ENCODE assay signal across 17 cellular contexts in the genomic region with DNA sequence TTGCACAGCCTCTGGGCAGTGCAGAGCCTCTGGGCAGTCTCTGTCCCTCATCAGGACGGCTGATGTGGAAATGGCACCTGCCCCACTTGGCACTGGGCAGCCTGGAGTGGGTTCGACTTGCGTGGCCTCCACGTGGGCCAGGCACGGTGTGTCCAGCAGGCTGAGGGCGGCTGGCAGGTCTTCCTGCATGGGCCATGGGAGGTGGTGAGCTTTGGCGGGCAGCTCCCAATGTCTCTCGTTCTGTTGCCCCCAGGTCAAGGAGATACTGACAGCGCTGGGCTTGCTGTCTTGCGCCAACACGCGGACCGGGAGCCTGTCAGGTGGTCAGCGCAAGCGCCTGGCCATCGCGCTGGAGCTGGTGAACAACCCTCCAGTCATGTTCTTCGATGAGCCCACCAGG. TPM values are rescaled to one million over a fixed set of nuclear protein-coding genes. Genes with fewer than 3 reads are reported as not detected.
DNase-seq lines count a peak whose midpoint lies in the region; ATAC-seq and TF ChIP-seq lines count a peak whose summit lies in the region.
"Had no signal": no experiment of that assay in that cellular context is flagged by ENCODE, and none has a peak within 500 bp of the region (broad histone marks: within the 10 kb centered on the region; RNA-seq: fewer than 3 reads in every experiment).

No MANE protein-coding gene starts in this region.

- POLR2A ChIA-PET in CD4-positive, alpha-beta T cell (lab: Charles Lee), result no interaction called here

- H2AK5ac ChIP-seq in neuronal stem cell (ENCODE audit: low read depth, low read length), result peak overlapping the region; percentile 63

- H3K27ac Mint-ChIP-seq in CD4-positive, alpha-beta T cell, result no peak overlapping the region
- H3K27ac Mint-ChIP-seq: CD8-positive, alpha-beta T cell had no signal

- no peaks in the 10 kb centered on the region for H3K9me3 ChIP-seq in CD4-positive, alpha-beta T cell (ENCODE audit: control insufficient read depth, low read length)
- H3K9me3 ChIP-seq in neuronal stem cell (replicated peaks in 1 of 2; ENCODE audit: control insufficient read depth in 2 of 2, insufficient read depth in 1 of 2, low read depth in 1 of 2, low read length in 2 of 2), result no peaks in the 10 kb centered on the region
- H3K9me3 ChIP-seq: Caco-2 had no signal

- H3K4me1 Mint-ChIP-seq in CD4-positive, alpha-beta T cell (ENCODE audit: low read depth), result no peaks in the 10 kb centered on the region

- H3K23ac ChIP-seq in neuronal stem cell (ENCODE audit: low read depth, low read length, poor library complexity), result peak overlapping the region; percentile 67

- H2BK15ac ChIP-seq in neuronal stem cell (ENCODE audit: low read length), result no peak overlapping the region

- no peak overlapping the region for H2BK5ac ChIP-seq in neuronal stem cell (ENCODE audit: low read length)

- peak overlapping the region; percentile 15 for H3K4me3 Mint-ChIP-seq in CD4-positive, alpha-beta T cell
- H3K4me3 Mint-ChIP-seq: CD14-positive monocyte; CD8-positive, alpha-beta T cell had no signal

- peak overlapping the region; percentile 50 for H2BK12ac ChIP-seq in neuronal stem cell (ENCODE audit: low read length)

- TF ChIP-seq CTCF in CD4-positive, alpha-beta T cell (IDR thresholded peaks at IDR 0.05), result no peak

- intact Hi-C loops in CD4-positive, alpha-beta T cell (cut with DNase I, micrococcal nuclease), result no loop called here

- no peaks in the 10 kb centered on the region for H3K27me3 Mint-ChIP-seq in CD4-positive, alpha-beta T cell

- peaks cover 0 to 2% of the 10 kb centered on the region in 2 donors for H3K36me3 ChIP-seq in neuronal stem cell (replicated peaks in 1 of 2; ENCODE audit: control insufficient read depth in 2 of 2, insufficient read depth in 2 of 2, low read length in 2 of 2)

- no peaks in the 10 kb centered on the region for H3K27me3 ChIP-seq in CD4-positive, alpha-beta T cell (ENCODE audit: control insufficient read depth, insufficient read depth, low read length)
- H3K27me3 ChIP-seq in neuronal stem cell (ENCODE audit: control insufficient read depth in 3 of 3, insufficient read depth in 3 of 3, low read depth in 1 of 3, low read length in 3 of 3), result no peaks in the 10 kb centered on the region

- ATAC-seq in CD4-positive, alpha-beta T cell (ENCODE audit: poor library complexity), result no peak
- peak; percentile 14 for ATAC-seq in left lobe of liver
- ATAC-seq: CD8-positive, alpha-beta T cell had no signal

- no peak overlapping the region for H3K9ac ChIP-seq in neuronal stem cell (ENCODE audit: low read depth, low read length, poor library complexity)
- H3K9ac ChIP-seq: GM23248 had no signal

- H4K91ac ChIP-seq in neuronal stem cell (ENCODE audit: low read depth, low read length, poor library complexity), result peak overlapping the region; percentile 90

- H3K9me3 Mint-ChIP-seq in CD4-positive, alpha-beta T cell, result no peaks in the 10 kb centered on the region
- H3K9me3 Mint-ChIP-seq: CD14-positive monocyte; CD8-positive, alpha-beta T cell had no signal

- DNase-seq in CD4-positive, alpha-beta T cell, result no peak
- DNase-seq in left lobe of liver (ENCODE audit: low spot score) (no peak), neuronal stem cell (ENCODE audit: low spot score) (no peak), mesenteric fat pad (ENCODE audit: low spot score) (no peak), iPS-NIHi11 (ENCODE audit: low spot score) (no peak)
- DNase-seq in stimulated activated CD4-positive, alpha-beta T cell treated with anti-CD3 and anti-CD28 coated beads, Interleukin-15, amount 100 ng/mL, for 24 hours, result no peak
- DNase-seq: Caco-2; CD8-positive, alpha-beta T cell; DMS153; DND-41; GM23248; H7; HCEC 1CT had no signal

- CTCF ChIA-PET in CD4-positive, alpha-beta T cell (lab: Charles Lee), result no interaction called here

- H3K4me2 ChIP-seq in neuronal stem cell (ENCODE audit: insufficient read depth, low read length, poor library complexity, severe bottlenecking), result no peak overlapping the region

- H3K4me3 ChIP-seq in neuronal stem cell (ENCODE audit: low read length in 2 of 2), result no peak overlapping the region
- H3K4me3 ChIP-seq: GM23248 had no signal

- peak overlapping the region; percentile 87 for H3K18ac ChIP-seq in neuronal stem cell (ENCODE audit: low read length)

- H3K4me1 ChIP-seq in neuronal stem cell (ENCODE audit: control insufficient read depth in 2 of 2, insufficient read depth in 1 of 2, low read depth in 1 of 2, low read length in 2 of 2), result no peaks in the 10 kb centered on the region

- no CpG with 5 or more reads among the region's 18 CpGs for WGBS in neuronal stem cell (ENCODE audit: extremely low coverage in 2 of 2, insufficient read length in 2 of 2, insufficient replicate concordance in 1 of 2), 2 donors

- no peak overlapping the region for H2BK120ac ChIP-seq in neuronal stem cell (ENCODE audit: low read depth, low read length)

- peaks cover 84% of the 10 kb centered on the region for H3K36me3 Mint-ChIP-seq in CD4-positive, alpha-beta T cell (ENCODE audit: low read depth)

- peak overlapping the region; percentile 67 for H3K14ac ChIP-seq in neuronal stem cell (ENCODE audit: low read length)

- no peaks in the 10 kb centered on the region for H3K79me1 ChIP-seq in neuronal stem cell (ENCODE audit: low read depth, low read length)

- no peak overlapping the region for H4K8ac ChIP-seq in neuronal stem cell (ENCODE audit: low read depth, low read length)

- no peak overlapping the region for H3K27ac ChIP-seq in CD4-positive, alpha-beta T cell (ENCODE audit: low read depth, low read length)
- no peak overlapping the region for H3K27ac ChIP-seq in neuronal stem cell (replicated peaks; ENCODE audit: low read length)
- H3K27ac ChIP-seq: GM23248 had no signal

- H2AFZ ChIP-seq in neuronal stem cell (ENCODE audit: low read length), result no peak overlapping the region
- H2AFZ ChIP-seq: GM23248 had no signal

- H3K4ac ChIP-seq in neuronal stem cell (ENCODE audit: low read length), result no peak overlapping the region

RNA-seq across cellular contexts. Expression of a gene that starts 33.2 kb away (rescaled TPM):
- total RNA-seq in CD4-positive, alpha-beta T cell, result not detected
- total RNA-seq in left lobe of liver (4.1 TPM), mesenteric fat pad (5.5 TPM)
- polyA plus RNA-seq in neuronal stem cell (2013, experiment 1 of 2), result not detected
- polyA plus RNA-seq in neuronal stem cell (2013, experiment 2 of 2), result 0.15 TPM
- total RNA-seq: A172; A673; CD8-positive, alpha-beta T cell; GM23248 had no signal
- polyA plus RNA-seq: BJ, CD14-positive monocyte, GM23248 had no signal
